In genomic region chr9:94375192-94375591, GRCh38 we compare ENCODE assay signal across 8 cellular contexts. TPM values are rescaled to one million over a fixed set of nuclear protein-coding genes. Genes with fewer than 3 reads are reported as not detected.
DNase-seq lines count a peak whose midpoint lies in the region; ATAC-seq and TF ChIP-seq lines count a peak whose summit lies in the region.
"Not testable (repeated sequence)": the region's sequence is repeated elsewhere in the genome, so short reads cannot be mapped to it uniquely, and the experiment has no call there.

No MANE protein-coding gene starts in this region.

- H3K9me3 ChIP-seq in GM23248 (ENCODE audit: low read depth); SJSA1 (replicated peaks); cardiac muscle cell (ENCODE audit: low read depth); neutrophil; vagina: not testable (repeated sequence)

- not testable (repeated sequence) for H4K20me1 ChIP-seq in GM23248 (ENCODE audit: insufficient read depth)

- not testable (repeated sequence) for H3K4me1 ChIP-seq in GM23248 (ENCODE audit: insufficient read depth); SJSA1 (replicated peaks); cardiac muscle cell (ENCODE audit: low read depth); vagina
- peaks cover 11 to 17% of the 10 kb centered on the region in 2 experiments for H3K4me1 ChIP-seq in neutrophil (ENCODE audit: control insufficient read depth in 1 of 2, insufficient read depth in 1 of 2, low read depth in 1 of 2, low read length in 1 of 2)

- H3K4me2 ChIP-seq in GM23248 (ENCODE audit: unreplicated experiment): peak overlapping the region; percentile 74

- TF ChIP-seq CTCF in GM13976 (IDR thresholded peaks at IDR 0.05; ENCODE audit: borderline replicate concordance, control extremely low read depth, extremely low read depth, insufficient read depth, missing control alignments); cardiac muscle cell (IDR thresholded peaks at IDR 0.05; ENCODE audit: low read depth, low read length); neutrophil (IDR thresholded peaks at IDR 0.05); vagina (IDR thresholded peaks at IDR 0.05): not testable (repeated sequence)

- intact Hi-C loops in vagina (cut with DNase I): not testable (repeated sequence)

- in situ Hi-C loops in GM13976 (cut with MboI; ENCODE audit: low sequenced_read_pairs, unreplicated experiment); GM23248 (cut with MboI): not testable (repeated sequence)

- peak; percentile 2 for DNase-seq in GM13976 (ENCODE audit: low spot score)
- DNase-seq in GM23248: peak; percentile 19
- not testable (repeated sequence) for DNase-seq in SJSA1 (ENCODE audit: low read depth in 1 of 2, low spot score in 2 of 2); vagina (ENCODE audit: extremely low spot score in 2 of 2)
- peak; percentile 10 for DNase-seq in astrocyte of the hippocampus (ENCODE audit: low read depth, low spot score)
- peak in 1 of 2 donors; percentile 13 for DNase-seq in cardiac muscle cell (ENCODE audit: low read depth in 1 of 2, low spot score in 1 of 2)

- peak overlapping the region; percentile 63 for H3K27ac ChIP-seq in GM23248
- H3K27ac ChIP-seq in SJSA1, cardiac muscle cell: not testable (repeated sequence)
- peak overlapping the region; percentile 77 for H3K27ac ChIP-seq in neutrophil
- H3K27ac ChIP-seq in vagina: peak overlapping the region; percentile 44

- not testable (repeated sequence) for H3K9me2 ChIP-seq in GM23248 (ENCODE audit: insufficient read depth)

- not testable (repeated sequence) for H3F3A ChIP-seq in GM23248 (ENCODE audit: insufficient read depth)

- ATAC-seq in HG03521 (IDR thresholded peaks at IDR 0.05; ENCODE audit: unreplicated experiment): peak; percentile 51

- H3K36me3 ChIP-seq in GM23248 (ENCODE audit: low read depth); SJSA1; cardiac muscle cell; neutrophil; vagina: not testable (repeated sequence)

- peak overlapping the region; percentile 83 for H3K4me3 ChIP-seq in GM23248
- H3K4me3 ChIP-seq in SJSA1: peak overlapping the region; percentile 65
- peak overlapping the region; percentile 55 for H3K4me3 ChIP-seq in cardiac muscle cell
- H3K4me3 ChIP-seq in neutrophil (ENCODE audit: low read depth in 1 of 2, low read length in 1 of 2): peak overlapping the region; percentile 54 to 65
- peak overlapping the region; percentile 51 to 60 for H3K4me3 ChIP-seq in vagina

- not testable (repeated sequence) for H3K27me3 ChIP-seq in GM23248 (replicated peaks; ENCODE audit: insufficient read depth); SJSA1 (replicated peaks); neutrophil; vagina
- H3K27me3 ChIP-seq in cardiac muscle cell: peaks cover 13% of the 10 kb centered on the region

- H3K79me2 ChIP-seq in GM23248 (ENCODE audit: insufficient read depth): peaks cover 32% of the 10 kb centered on the region

- peak overlapping the region; percentile 81 for H3K9ac ChIP-seq in GM23248

- peak overlapping the region; percentile 63; the same call in 1 of the 2 replicates for H2AFZ ChIP-seq in GM23248

- WGBS in GM23248 (ENCODE audit: low coverage in 1 of 2, low lambda C conversion rate in 2 of 2, missing lambda C conversion rate in 2 of 2), 2 experiments: 1 to 2% methylated on average over 16 to 17 of the region's 18 CpGs

- not testable (repeated sequence) for TF ChIP-seq POLR2A in vagina (IDR thresholded peaks at IDR 0.05)

RNA-seq across cellular contexts. Expression of gene NUTM2F, which starts 46.7 kb away (rescaled TPM):
- not detected in 2 replicates for total RNA-seq in GM23248 (2014; rRNA removed; shearing (Covaris generic))
- polyA plus RNA-seq in GM23248 (2016; fragmentation: Nextera tagmentation; extraction: Ambion mirVana) (not detected in 2 replicates), cardiac muscle cell (0.31 TPM in 1 of 2 replicates, not detected in the other)
- not detected in 2 replicates for total RNA-seq in SJSA1 (2014; rRNA removed; shearing (Covaris generic))
- total RNA-seq in cardiac muscle cell (1.7 TPM in 1 of 2 replicates, not detected in the other), vagina (not detected)
